Comparison of ENCODE assay signal across 8 cellular contexts in the genomic region with DNA sequence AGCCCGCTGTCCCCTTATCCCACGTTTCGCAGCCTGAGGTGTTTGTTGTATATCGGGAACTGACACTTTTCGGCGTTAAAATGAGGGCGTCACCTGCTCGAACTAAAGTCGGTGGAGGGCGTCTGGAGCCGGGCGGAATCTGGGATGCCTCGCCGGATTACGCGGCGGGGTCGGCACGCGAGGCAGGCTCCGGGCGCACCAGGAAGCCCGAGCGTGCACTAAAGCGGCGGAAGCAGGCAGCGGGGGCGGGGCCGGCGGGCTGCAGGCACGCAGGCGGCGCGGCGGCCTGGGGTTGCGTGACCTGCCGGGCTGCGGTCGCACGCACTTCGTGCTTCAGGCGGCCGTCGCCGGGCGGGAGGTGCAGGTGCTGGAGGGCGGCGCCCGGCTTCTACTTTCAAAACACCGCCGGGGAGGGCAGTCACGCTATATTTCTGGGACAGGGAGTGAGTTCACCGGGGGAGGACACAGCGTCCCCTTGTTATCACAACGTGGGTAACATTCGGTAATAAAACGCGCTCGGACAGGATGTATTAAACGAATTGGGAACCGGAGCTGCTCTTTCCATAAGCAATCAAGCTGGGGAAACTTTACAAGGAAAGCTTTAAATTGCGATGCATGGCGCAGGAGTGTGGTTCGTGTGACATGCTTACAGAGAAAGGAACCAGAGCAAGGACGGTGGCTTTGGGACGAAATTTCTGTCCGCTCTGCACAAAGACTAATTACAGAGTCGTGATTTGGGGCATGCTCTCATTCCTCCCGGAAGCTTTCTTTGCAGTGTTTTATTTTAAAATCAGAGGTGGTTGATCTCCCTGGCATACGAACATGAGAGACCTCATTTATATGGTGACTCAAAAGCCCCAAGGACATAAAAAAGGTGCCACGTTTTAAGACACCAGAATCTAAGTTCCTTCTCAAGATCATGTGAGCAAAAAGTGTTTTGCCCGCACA.
DNase-seq lines count a peak whose midpoint lies in the region; ATAC-seq and TF ChIP-seq lines count a peak whose summit lies in the region.

No MANE protein-coding gene starts in this region.

- peaks cover 15 to 23% of the 10 kb centered on the region in 2 experiments for H3K4me1 ChIP-seq in neutrophil (ENCODE audit: control insufficient read depth in 1 of 2, insufficient read depth in 1 of 2, low read depth in 1 of 2, low read length in 1 of 2)

- no peaks in the 10 kb centered on the region for H3K9me3 ChIP-seq in neutrophil

- peak overlapping the region; percentile 42 for H3K27ac ChIP-seq in neutrophil

- ATAC-seq in GM21528 (IDR thresholded peaks at IDR 0.05; ENCODE audit: low FRiP score, unreplicated experiment) = peak; percentile 76

- H3K4me3 ChIP-seq in neutrophil (ENCODE audit: low read depth in 1 of 2, low read length in 1 of 2) = peak overlapping the region; percentile 70 to 76

- H3K27me3 ChIP-seq in neutrophil = peaks cover 31% of the 10 kb centered on the region

- peak; percentile 20 for TF ChIP-seq CTCF in neutrophil (IDR thresholded peaks at IDR 0.05)

- DNase-seq in DMS79 treated with DMSO at 0.1 percent for 48 hours (lab: John Stamatoyannopoulos, UW) (peak; percentile 45), HuH-7.5 (ENCODE audit: low spot score) (peak; percentile 64), SHP77 treated with DMSO at 0.1 percent for 48 hours (lab: John Stamatoyannopoulos, UW) (peak; percentile 74), foreskin melanocyte (peak; percentile 80), superior temporal gyrus (ENCODE audit: extremely low spot score) (peak; percentile 70)
- peak; percentile 83 for DNase-seq in activated gamma-delta T cell treated with anti-CD3 and anti-CD28 coated beads, Interleukin-2, amount 50 U/mL, for 16 hours (ENCODE audit: low read depth)

- no peaks in the 10 kb centered on the region for H3K36me3 ChIP-seq in neutrophil

Comparison
In these comparisons a context has a peak if more than half of its experiments do, and no peak if none do; other contexts are left out.
1. Peak in every context shown above with its lines: DNase-seq, ATAC-seq, H3K4me3 ChIP-seq and H3K27ac ChIP-seq.